8 cellular contexts compared by ENCODE assay signal in genomic region chr17:78781339-78782304, GRCh38. TPM values are rescaled to one million over a fixed set of nuclear protein-coding genes. Genes with fewer than 3 reads are reported as not detected.
DNase-seq lines count a peak whose midpoint lies in the region; ATAC-seq, FAIRE-seq and TF ChIP-seq lines count a peak whose summit lies in the region.

CYTH1 (minus strand) TSS chr17:78782273; CDS start chr17:78782223, 50 bp downstream.

- no peak for TF ChIP-seq CTCF in chondrocyte (IDR thresholded peaks at IDR 0.05)
- TF ChIP-seq CTCF in D721Med (IDR thresholded peaks at IDR 0.05; ENCODE audit: insufficient read depth, missing control alignments), result no peak

- intact Hi-C loops in left colon (cut with DNase I, micrococcal nuclease), result no loop called here

- no peaks in the 10 kb centered on the region for H3K9me3 Mint-ChIP-seq in chondrocyte (ENCODE audit: low read depth)

- peak within 1 kb of the TSS; percentile 81 for H3K4me3 Mint-ChIP-seq in chondrocyte (ENCODE audit: unreplicated experiment)

- peak; percentile 25 for ATAC-seq in HG03039 (IDR thresholded peaks at IDR 0.05; ENCODE audit: unreplicated experiment)
- ATAC-seq in SK-N-SH treated with all-trans-retinoic acid at 6 μM for 48 hours, result peak; percentile 50
- peak; percentile 21 for ATAC-seq in left colon

- FAIRE-seq in D721Med (lab: Jason Lieb, UNC), result no peak

- no peaks in the 10 kb centered on the region for H3K36me3 Mint-ChIP-seq in chondrocyte (ENCODE audit: low read depth)

- peak within 1 kb of the TSS; percentile 81 for H3K27ac Mint-ChIP-seq in chondrocyte (ENCODE audit: unreplicated experiment)

- DNase-seq in NCI-H510A treated with DMSO at 0.1 percent for 48 hours (lab: John Stamatoyannopoulos, UW) (peak; percentile 14), NCI-H510A (lab: John Stamatoyannopoulos, UW) (no peak), chondrocyte (ENCODE audit: low spot score) (peak; percentile 90), left colon (peak; percentile 40 to 61), D721Med (ENCODE audit: insufficient read length, low spot score) (no peak)
- DNase-seq in stimulated activated CD4-positive, alpha-beta T cell treated with anti-CD3 and anti-CD28 coated beads, Interleukin-2, amount 100 ng/mL, for 24 hours, result peak; percentile 56 to 58

- H3K4me1 Mint-ChIP-seq in chondrocyte (ENCODE audit: low read depth), result peaks cover 24% of the 10 kb centered on the region

- H3K27me3 Mint-ChIP-seq in chondrocyte (ENCODE audit: low read depth), result no peaks in the 10 kb centered on the region

TF ChIP-seq in SK-N-SH treated with all-trans-retinoic acid at 6 μM for 48 hours, 23 proteins besides CTCF, POLR2A, EP300 and RAD21:
- no peak for TF ChIP-seq BACH2 (CRISPR knock-in tag; IDR thresholded peaks at IDR 0.05; ENCODE audit: borderline replicate concordance)
- no peak for TF ChIP-seq ESRRG (CRISPR knock-in tag; IDR thresholded peaks at IDR 0.05)

RNA-seq across cellular contexts. Expression of gene CYTH1, which starts in this region (rescaled TPM):
- total RNA-seq in chondrocyte (79.2 to 155 TPM (median 80.8 TPM) in 3 replicates), left colon (10 to 100 TPM; 70.6 to 79.0 TPM)

Comparison
In these comparisons a context has a peak if more than half of its experiments do, and no peak if none do; other contexts are left out.
1. DNase-seq: peak in NCI-H510A treated with DMSO at 0.1 percent for 48 hours (single experiment), chondrocyte (single experiment), left colon (2 of 2) and stimulated activated CD4-positive, alpha-beta T cell treated with anti-CD3 and anti-CD28 coated beads, Interleukin-2, amount 100 ng/mL, for 24 hours (2 of 2); none in NCI-H510A (single experiment) and D721Med (single experiment).
2. Peak in every context shown above with its lines, with median percentiles within 50 percentile points of each other: ATAC-seq.